ENCODE assay signal across 24 cellular contexts in genomic region chr3:123319760-123320159, GRCh38.
DNase-seq lines count a peak whose midpoint lies in the region; ATAC-seq, FAIRE-seq and TF ChIP-seq lines count a peak whose summit lies in the region.
"Had no signal": no experiment of that assay in that cellular context is flagged by ENCODE, and none has a peak within 500 bp of the region (broad histone marks: within the 10 kb centered on the region; RNA-seq: fewer than 3 reads in every experiment).

No MANE protein-coding gene starts in this region.

- H3K27ac ChIP-seq in heart right ventricle (peak overlapping the region in 7 of 10 donors; percentile 18 to 67 (median 39)), kidney (ENCODE audit: low read depth in 2 of 2, low read length in 2 of 2) (no peak overlapping the region), spleen (no peak overlapping the region)
- H3K27ac ChIP-seq: KMS-11 had no signal

- peak; percentile 26 for DNase-seq in Right ventricle myocardium superior
- no peak for DNase-seq in cardiac septum (ENCODE audit: low spot score)
- no peak for DNase-seq in heart right ventricle
- DNase-seq in kidney, result peak; percentile 46
- DNase-seq in spleen, result peak; percentile 45
- no peak for DNase-seq in activated CD4-positive, alpha-beta T cell treated with anti-CD3 and anti-CD28 coated beads, Interleukin-2, amount 50 U/mL, for 4 hours
- DNase-seq in cerebellum (ENCODE audit: low spot score), result no peak
- DNase-seq: 8988T; activated CD4-positive, alpha-beta T cell treated with anti-CD3 and anti-CD28 coated beads, Interleukin-2, amount 50 U/mL, for 1 hour; activated naive CD4-positive, alpha-beta T cell treated with anti-CD3 and anti-CD28 coated beads, Interleukin-2, amount 50 U/mL, for 16 hours; CD8-positive, alpha-beta T cell; dermis blood vessel endothelial cell; DMS53; GDM1; GOT3; mucosa of descending colon; NCI-H1436 treated with DMSO at 0.1 percent for 48 hours; NCI-H2171; NCI-H524 treated with DMSO at 0.1 percent for 48 hours had no signal

- 27 to 39% methylated on average over 10 of the region's 10 CpGs for WGBS in heart right ventricle, 2 donors
- WGBS in spleen, 5 donors, result 50 to 81% (median 67%) methylated on average over 10 of the region's 10 CpGs

- ATAC-seq in Right ventricle myocardium superior (ENCODE audit: poor library complexity) (no peak), heart right ventricle (peak in 5 of 8 donors; percentile 16 to 36 (median 23)), GM19023 (IDR thresholded peaks at IDR 0.05; ENCODE audit: unreplicated experiment) (no peak)
- ATAC-seq: CD8-positive, alpha-beta T cell; mucosa of descending colon had no signal

- H3K36me3 ChIP-seq in heart right ventricle, result peaks cover 0 to 87% (median 3%) of the 10 kb centered on the region in 9 donors
- H3K36me3 ChIP-seq in kidney (ENCODE audit: control insufficient read depth in 1 of 2, insufficient read depth in 2 of 2, low read length in 2 of 2), result peaks cover 0 to 6% of the 10 kb centered on the region in 2 donors
- peaks cover 0 to 2% (median 0%) of the 10 kb centered on the region in 6 donors for H3K36me3 ChIP-seq in spleen

- H3K4me3 ChIP-seq in heart right ventricle, result no peak overlapping the region
- H3K4me3 ChIP-seq in kidney (ENCODE audit: low read length in 2 of 2), result no peak overlapping the region
- no peak overlapping the region for H3K4me3 ChIP-seq in spleen
- H3K4me3 ChIP-seq: mucosa of descending colon had no signal

- H3K4me1 ChIP-seq in heart right ventricle (peaks cover 0 to 52% (median 9%) of the 10 kb centered on the region in 9 donors), kidney (ENCODE audit: control insufficient read depth in 1 of 2, insufficient read depth in 1 of 2, low read depth in 1 of 2, low read length in 2 of 2) (no peaks in the 10 kb centered on the region), spleen (no peaks in the 10 kb centered on the region)

- no peak for TF ChIP-seq POLR2A in spleen (IDR thresholded peaks at IDR 0.05)

- no peak overlapping the region for H3K9ac ChIP-seq in kidney (ENCODE audit: low read length in 2 of 2)
- H3K9ac ChIP-seq: KMS-11 had no signal

- H3K27me3 ChIP-seq in heart right ventricle (peaks cover 0 to 2% (median 0%) of the 10 kb centered on the region in 7 donors), spleen (replicated peaks in 1 of 7) (peaks cover 0 to 40% (median 0%) of the 10 kb centered on the region in 7 donors)

- FAIRE-seq in kidney (lab: Jason Lieb, UNC), result no peak
- FAIRE-seq: bronchial epithelial cell, HTR-8/SVneo, RCC 7860 had no signal

- TF ChIP-seq CTCF in heart right ventricle (IDR thresholded peaks at IDR 0.05), result no peak
- TF ChIP-seq CTCF in kidney (IDR thresholded peaks at IDR 0.05; ENCODE audit: borderline replicate concordance, extremely low read depth, insufficient read depth), result no peak
- TF ChIP-seq CTCF in spleen (IDR thresholded peaks at IDR 0.05 in 8 of 11, conservative IDR thresholded peaks at IDR 0.05 in 3 of 11), result no peak

- no peaks in the 10 kb centered on the region for H3K9me3 ChIP-seq in heart right ventricle
- H3K9me3 ChIP-seq in kidney (ENCODE audit: control insufficient read depth in 1 of 2, low read length in 2 of 2), result no peaks in the 10 kb centered on the region
- H3K9me3 ChIP-seq in spleen, result no peaks in the 10 kb centered on the region
- H3K9me3 ChIP-seq: mucosa of descending colon had no signal

- intact Hi-C loops in Right ventricle myocardium superior (cut with DNase I), result no loop called here
- intact Hi-C loops in cardiac septum (cut with DNase I), result no loop called here
- intact Hi-C loops in heart right ventricle (cut with DNase I), result no loop called here
- intact Hi-C loops in kidney (cut with DNase I), result loop anchor here (10.0 kb wide), 1 partner anchor 235 kb away; no protein-coding TSS in a partner anchor
- intact Hi-C loops in spleen (cut with DNase I; ENCODE audit: low total_unique reads), result no loop called here

Comparison
In these comparisons a context has a peak if more than half of its experiments do, and no peak if none do; other contexts are left out.
1. ATAC-seq: peak in heart right ventricle (5 of 8); none in Right ventricle myocardium superior (single experiment) and GM19023 (single experiment).
2. DNase-seq: peak in Right ventricle myocardium superior (single experiment), kidney (single experiment) and spleen (single experiment); none in cardiac septum (single experiment), heart right ventricle (0 of 2), activated CD4-positive, alpha-beta T cell treated with anti-CD3 and anti-CD28 coated beads, Interleukin-2, amount 50 U/mL, for 4 hours (0 of 2) and cerebellum (single experiment).
3. H3K27ac ChIP-seq: peak in heart right ventricle (7 of 10); none in kidney (0 of 2) and spleen (0 of 8).